In genomic region chr1:112257043-112257835, GRCh38 we compare ENCODE assay signal across 22 cellular contexts.
"Had no signal": no experiment of that assay in that cellular context is flagged by ENCODE, and none has a peak within 500 bp of the region (broad histone marks: within the 10 kb centered on the region; RNA-seq: fewer than 3 reads in every experiment).

No MANE protein-coding gene starts in this region.

- DNase-seq: activated CD4-positive, alpha-beta T cell treated with anti-CD3 and anti-CD28 coated beads for 36 hours; activated CD4-positive, CD25-positive, alpha-beta regulatory T cell; activated CD8-positive, alpha-beta memory T cell treated with anti-CD3 and anti-CD28 coated beads, Interleukin-2, amount 10 ng/mL, durations not matched to agents 7 days and 5 days; activated CD8-positive, alpha-beta T cell treated with anti-CD3 and anti-CD28 coated beads, Interleukin-2, amount 10 ng/mL, durations not matched to agents 7 days and 5 days; activated naive CD4-positive, alpha-beta T cell; activated T-cell treated with anti-CD3 and anti-CD28 coated beads for 4 hours; activated T-cell treated with anti-CD3 and anti-CD28 coated beads, Interleukin-2, amount 50 U/mL, for 72 hours; effector CD8-positive, alpha-beta T cell; head of caudate nucleus; hippocampal formation; left lung; midbrain; naive thymus-derived CD8-positive, alpha-beta T cell; nucleus accumbens; spleen; stimulated activated naive CD4-positive, alpha-beta T cell; T-helper 1 cell; tibial artery had no signal

- H3K4me3 ChIP-seq: left lung, lung, right atrium auricular region, spleen, suprapubic skin, tibial artery had no signal

- H3K27ac ChIP-seq: left lung, spleen, suprapubic skin, tibial artery had no signal

- H3K9me3 ChIP-seq: left lung, right atrium auricular region, spleen, suprapubic skin, tibial artery had no signal

- H3K36me3 ChIP-seq: left lung, right atrium auricular region, spleen, suprapubic skin, tibial artery had no signal

- H3K4me1 ChIP-seq: left lung, right atrium auricular region, suprapubic skin, tibial artery had no signal

- H3K27me3 ChIP-seq: right atrium auricular region, suprapubic skin, tibial artery had no signal

- ATAC-seq: activated CD4-positive, alpha-beta T cell treated with anti-CD3 and anti-CD28 coated beads for 36 hours; activated CD8-positive, alpha-beta memory T cell treated with anti-CD3 and anti-CD28 coated beads, Interleukin-2, amount 10 ng/mL, durations not matched to agents 7 days and 5 days; activated CD8-positive, alpha-beta T cell treated with anti-CD3 and anti-CD28 coated beads, Interleukin-2, amount 10 ng/mL, durations not matched to agents 7 days and 5 days; activated naive CD4-positive, alpha-beta T cell treated with anti-CD3 and anti-CD28 coated beads, Interleukin-2, amount 50 U/mL, for 72 hours; activated T-cell treated with anti-CD3 and anti-CD28 coated beads, Interleukin-2, amount 50 U/mL, for 72 hours; naive thymus-derived CD8-positive, alpha-beta T cell had no signal
